ENCODE assay signal across 1 cellular context in the genomic region with DNA sequence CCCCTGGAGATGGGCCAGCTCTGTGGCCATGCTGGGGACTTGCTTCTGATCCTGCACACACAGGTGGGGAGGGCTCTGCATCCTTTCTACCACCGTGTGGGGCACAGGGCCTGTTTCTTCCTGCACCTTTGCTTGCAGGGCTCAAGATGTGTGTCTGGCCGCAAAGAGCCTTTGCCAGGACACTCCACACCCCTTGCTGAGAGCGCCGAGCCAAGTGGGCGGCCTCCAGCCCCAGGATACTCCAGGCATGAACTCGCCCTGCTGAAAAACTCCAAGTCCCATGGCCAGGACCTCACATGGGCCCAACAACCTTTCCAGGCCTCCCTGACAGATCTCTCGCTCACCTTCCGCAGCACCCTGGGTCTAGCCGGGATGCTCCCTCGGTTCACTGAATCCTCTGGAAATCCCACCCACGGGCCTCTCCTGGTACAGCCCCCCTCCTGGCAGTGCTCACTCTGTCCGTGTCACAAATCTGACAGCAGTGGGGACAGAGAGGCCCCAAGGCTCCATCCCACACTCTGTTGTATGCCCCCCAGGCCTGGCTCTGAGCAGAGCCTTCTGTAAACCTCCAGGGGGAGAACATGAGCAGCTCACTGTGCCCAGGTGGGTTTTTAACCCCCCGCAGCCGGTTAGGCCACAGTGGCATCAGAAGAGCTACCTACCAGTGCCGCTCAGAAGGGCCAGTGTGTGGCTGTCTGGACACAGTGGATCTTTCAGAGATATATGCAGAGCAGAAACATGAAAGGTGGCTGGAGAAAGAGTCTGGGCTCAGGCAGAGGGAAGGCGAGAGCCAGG.
TF ChIP-seq lines count a peak whose summit lies in the region.

No MANE protein-coding gene starts in this region.

TF ChIP-seq in neural cell, 6 proteins besides CTCF, POLR2A, EP300 and RAD21:
- TF ChIP-seq EZH2 (IDR thresholded peaks at IDR 0.05; ENCODE audit: borderline replicate concordance, insufficient read depth, low read length, poor library complexity, severe bottlenecking) (no peak), SMC3 (conservative IDR thresholded peaks at IDR 0.05; ENCODE audit: poor library complexity) (peak; percentile 24), TAF1 (IDR thresholded peaks at IDR 0.05; ENCODE audit: low read depth) (no peak)
